ENCODE assay signal across 8 cellular contexts in the genomic region with DNA sequence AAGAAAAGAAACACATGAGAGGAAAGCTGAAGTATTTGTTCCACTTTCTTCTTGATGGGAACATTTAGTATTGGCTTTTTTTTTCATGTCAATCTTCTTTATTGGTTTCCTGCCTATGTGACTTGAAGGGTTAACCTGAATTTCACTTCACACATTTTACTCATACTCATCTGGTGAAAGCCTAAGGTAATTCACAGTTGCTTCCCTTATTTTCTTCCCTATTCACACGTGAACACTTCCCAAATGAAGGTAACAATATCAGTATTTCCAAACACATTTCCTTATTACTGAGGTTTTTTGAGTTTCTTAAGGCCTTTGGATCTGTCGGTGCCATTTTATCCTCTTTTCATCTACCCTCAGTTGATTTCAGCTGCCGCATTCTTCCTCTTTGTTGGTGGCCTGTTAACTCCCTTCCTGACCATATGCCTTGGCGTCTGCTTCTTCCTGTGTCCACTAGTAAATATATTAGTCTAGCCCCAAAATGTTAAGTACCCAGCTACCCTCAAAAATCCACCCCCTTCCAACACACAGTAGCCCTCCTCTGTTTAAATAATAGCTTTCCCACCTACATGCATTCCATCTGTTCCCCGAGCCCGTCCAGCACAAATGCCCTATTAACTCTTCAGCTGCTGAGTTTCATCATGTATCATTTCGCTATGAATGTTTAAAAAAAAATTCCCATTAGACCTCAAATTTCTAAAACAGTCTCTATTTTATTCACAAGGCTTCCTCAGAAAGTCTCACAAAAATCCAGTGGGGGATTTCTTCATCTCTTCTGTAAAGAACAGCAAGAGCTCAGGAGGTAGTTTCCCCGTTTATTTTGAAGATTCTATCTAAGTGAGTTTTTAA.
A peak's percentile ranks its signal among the peaks of the same experiment; 100 is the strongest.
DNase-seq lines count a peak whose midpoint lies in the region; ATAC-seq and TF ChIP-seq lines count a peak whose summit lies in the region.

No MANE protein-coding gene starts in this region.

- TF ChIP-seq CTCF in GM12865 (IDR thresholded peaks at IDR 0.05; ENCODE audit: insufficient read depth, low read depth, low read length, missing control alignments) = no peak
- TF ChIP-seq CTCF in fibroblast of lung (conservative IDR thresholded peaks at IDR 0.05 in 1 of 2, IDR thresholded peaks at IDR 0.05 in 1 of 2; ENCODE audit: low read depth in 1 of 2, low read length in 2 of 2) = no peak
- TF ChIP-seq CTCF in gastrocnemius medialis (IDR thresholded peaks at IDR 0.05 in 4 of 5, conservative IDR thresholded peaks at IDR 0.05 in 1 of 5) = no peak
- no peak for TF ChIP-seq CTCF in body of pancreas (IDR thresholded peaks at IDR 0.05)

- in situ Hi-C loops in gastrocnemius medialis (cut with MboI; ENCODE audit: low sequenced_read_pairs in 4 of 4) = no loop called here

- H3K4me2 ChIP-seq in fibroblast of lung (ENCODE audit: extremely low read depth, insufficient read depth, low read length) = peak overlapping the region; percentile 9

- peak overlapping the region; percentile 55 for H3K9ac ChIP-seq in SK-N-MC (ENCODE audit: insufficient read length)
- H3K9ac ChIP-seq in fibroblast of lung (ENCODE audit: insufficient read depth, low read length) = no peak overlapping the region

- H3K9me3 ChIP-seq in SK-N-MC (ENCODE audit: low read depth, low read length) (no peaks in the 10 kb centered on the region), fibroblast of lung (ENCODE audit: control insufficient read depth, insufficient read depth, low read depth, low read length) (no peaks in the 10 kb centered on the region), gastrocnemius medialis (no peaks in the 10 kb centered on the region), body of pancreas (no peaks in the 10 kb centered on the region)

- H3K4me3 ChIP-seq in GM12865 (ENCODE audit: low read depth, low read length) (no peak overlapping the region), SK-N-MC (peak overlapping the region; percentile 47; the same call in 1 of the 2 replicates), fibroblast of lung (replicated peaks in 1 of 4; ENCODE audit: control extremely low read depth in 1 of 4, insufficient read depth in 1 of 4, low read depth in 3 of 4, low read length in 4 of 4) (peak overlapping the region in 2 of 4 experiments; percentile 1), gastrocnemius medialis (no peak overlapping the region), body of pancreas (no peak overlapping the region)

- 56 to 64% methylated on average over 8 of the region's 8 CpGs for WGBS in body of pancreas, 2 donors

- peaks cover 18% of the 10 kb centered on the region for H3K36me3 ChIP-seq in SK-N-MC (ENCODE audit: insufficient read depth, low read length)
- no peaks in the 10 kb centered on the region for H3K36me3 ChIP-seq in fibroblast of lung (ENCODE audit: control insufficient read depth, insufficient read depth, low read length)
- peaks cover 0 to 14% of the 10 kb centered on the region in 2 donors for H3K36me3 ChIP-seq in gastrocnemius medialis
- H3K36me3 ChIP-seq in body of pancreas (replicated peaks in 1 of 2; ENCODE audit: insufficient read depth in 1 of 2, low read depth in 2 of 2) = no peaks in the 10 kb centered on the region

- TF ChIP-seq POLR2A in gastrocnemius medialis (IDR thresholded peaks at IDR 0.05) = no peak
- TF ChIP-seq POLR2A in body of pancreas (IDR thresholded peaks at IDR 0.05) = no peak

- DNase-seq in GM12865 (ENCODE audit: low read depth) (peak; percentile 53), SK-N-MC (ENCODE audit: low read depth, low spot score) (no peak), fibroblast of lung (ENCODE audit: low read depth in 2 of 2) (peak; percentile 27 to 68), gastrocnemius medialis (no peak), body of pancreas (no peak), NCI-H1417 treated with DMSO at 0.1 percent for 48 hours (lab: John Stamatoyannopoulos, UW) (no peak)

- H4K20me1 ChIP-seq in fibroblast of lung (ENCODE audit: control insufficient read depth, extremely low read depth, insufficient read depth, low read length) = no peaks in the 10 kb centered on the region

- no peaks in the 10 kb centered on the region for H3K79me2 ChIP-seq in fibroblast of lung (ENCODE audit: control insufficient read depth, insufficient read depth, low read length)

- no peak overlapping the region for H2AFZ ChIP-seq in fibroblast of lung (ENCODE audit: low read length)

- H3K27ac ChIP-seq in SK-N-MC = peak overlapping the region; percentile 95
- no peak overlapping the region for H3K27ac ChIP-seq in fibroblast of lung (ENCODE audit: insufficient read depth, low read length)
- peak overlapping the region; percentile 24 to 48 (median 34) for H3K27ac ChIP-seq in gastrocnemius medialis
- H3K27ac ChIP-seq in body of pancreas = no peak overlapping the region

- H3K4me1 ChIP-seq in fibroblast of lung (ENCODE audit: control insufficient read depth, extremely low read depth, insufficient read depth, low read length) (peaks cover 3% of the 10 kb centered on the region), gastrocnemius medialis (peaks cover 30 to 40% of the 10 kb centered on the region in 2 donors), body of pancreas (peaks cover 7% of the 10 kb centered on the region)

- H3K27me3 ChIP-seq in fibroblast of lung (ENCODE audit: control insufficient read depth, insufficient read depth, low read length) (no peaks in the 10 kb centered on the region), gastrocnemius medialis (no peaks in the 10 kb centered on the region), body of pancreas (no peaks in the 10 kb centered on the region)

- ATAC-seq in gastrocnemius medialis (no peak), body of pancreas (no peak), HG03039 (IDR thresholded peaks at IDR 0.05; ENCODE audit: unreplicated experiment) (no peak), HG03520 (IDR thresholded peaks at IDR 0.05; ENCODE audit: unreplicated experiment) (no peak)

- intact Hi-C loops in gastrocnemius medialis (cut with DNase I; ENCODE audit: low total_unique reads) = loop anchor here (10.0 kb wide), 1 partner anchor 52 kb away; no protein-coding TSS in a partner anchor
- intact Hi-C loops in body of pancreas (cut with DNase I) = no loop called here

Comparison
In these comparisons a context has a peak if more than half of its experiments do, and no peak if none do; other contexts are left out.
1. DNase-seq: peak in GM12865 (single experiment) and fibroblast of lung (2 of 2); none in SK-N-MC (single experiment), gastrocnemius medialis (0 of 2), body of pancreas (0 of 4) and NCI-H1417 treated with DMSO at 0.1 percent for 48 hours (single experiment).
2. H3K27ac ChIP-seq: peak in SK-N-MC (single experiment) and gastrocnemius medialis (4 of 4); none in fibroblast of lung (single experiment) and body of pancreas (0 of 4).